Comparison of ENCODE assay signal across 23 cellular contexts in the genomic region with DNA sequence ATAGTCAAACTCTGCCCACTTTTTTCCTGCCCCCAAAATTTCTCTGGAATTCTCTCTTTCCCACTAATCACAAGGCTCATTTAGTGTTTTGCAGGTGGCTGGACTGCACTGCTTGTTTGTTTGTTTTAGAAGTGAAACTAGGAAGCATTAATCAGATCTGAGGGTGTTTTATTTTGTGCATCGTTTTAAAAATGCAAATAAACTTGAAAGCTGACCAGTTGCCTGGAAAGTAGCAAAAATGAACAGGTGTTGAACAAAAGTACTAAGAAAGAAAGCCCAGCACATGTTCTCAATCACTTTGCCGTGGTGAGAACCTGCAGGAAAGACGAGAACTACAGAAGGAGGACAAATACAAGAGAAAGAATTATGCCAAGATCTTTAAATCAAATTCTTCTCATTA.
A peak's percentile ranks its signal among the peaks of the same experiment; 100 is the strongest.
DNase-seq lines count a peak whose midpoint lies in the region; ATAC-seq, FAIRE-seq and TF ChIP-seq lines count a peak whose summit lies in the region.
"Had no signal": no experiment of that assay in that cellular context is flagged by ENCODE, and none has a peak within 500 bp of the region (broad histone marks: within the 10 kb centered on the region; RNA-seq: fewer than 3 reads in every experiment).

No MANE protein-coding gene starts in this region.

- WGBS in heart right ventricle, 2 donors, result 68 to 69% methylated on average over 3 of the region's 3 CpGs
- 31% methylated on average over 3 of the region's 3 CpGs for WGBS in right lobe of liver (ENCODE audit: insufficient coverage, low coverage, low lambda C conversion rate, missing lambda C conversion rate)

- no peaks in the 10 kb centered on the region for H3K9me1 ChIP-seq in endothelial cell of umbilical vein (replicated peaks; ENCODE audit: control insufficient read depth, extremely low read depth, insufficient read depth, low read length)

- H2AFZ ChIP-seq in OCI-LY3 (ENCODE audit: low read depth, low read length), result peak overlapping the region; percentile 4; the same call in 1 of the 2 replicates
- H2AFZ ChIP-seq in endothelial cell of umbilical vein (ENCODE audit: low read depth, low read length), result peak overlapping the region; percentile 51

- intact Hi-C loops in endothelial cell of umbilical vein (cut with micrococcal nuclease) (no loop called here), left ventricle myocardium superior (cut with micrococcal nuclease) (no loop called here), colonic mucosa (cut with DNase I) (no loop called here), heart right ventricle (cut with DNase I) (no loop called here), right lobe of liver (cut with DNase I) (no loop called here)

- no peaks in the 10 kb centered on the region for H4K20me1 ChIP-seq in OCI-LY3 (ENCODE audit: insufficient read depth, low read length)
- no peaks in the 10 kb centered on the region for H4K20me1 ChIP-seq in endothelial cell of umbilical vein (replicated peaks; ENCODE audit: control insufficient read depth, extremely low read depth, insufficient read depth, low read length)

- H3K4me2 ChIP-seq in OCI-LY3 (ENCODE audit: low read length) (no peak overlapping the region), endothelial cell of umbilical vein (ENCODE audit: insufficient read depth, low read length) (no peak overlapping the region)

- POLR2A ChIA-PET in endothelial cell of umbilical vein (lab: Charles Lee), result no interaction called here

- H3K9me3 ChIP-seq in OCI-LY3 (ENCODE audit: insufficient read depth, low read length), result no peaks in the 10 kb centered on the region
- H3K9me3 ChIP-seq in endothelial cell of umbilical vein (replicated peaks; ENCODE audit: control insufficient read depth, insufficient read depth, low read length), result no peaks in the 10 kb centered on the region
- H3K9me3 ChIP-seq in colonic mucosa, result no peaks in the 10 kb centered on the region
- H3K9me3 ChIP-seq in heart right ventricle, result peaks cover 0 to 1% (median 0%) of the 10 kb centered on the region in 11 donors
- H3K9me3 ChIP-seq in right lobe of liver, result no peaks in the 10 kb centered on the region
- H3K9me3 ChIP-seq: MG63, Peyer's patch had no signal

- no TSS peak for BruUV-seq in endothelial cell of umbilical vein (replicated peaks; lab: Mats Ljungman, UMichigan)

- dilution Hi-C loops in endothelial cell of umbilical vein (cut with MboI; ENCODE audit: extremely low pct_ligation_motif_present, low sequenced_read_pairs), result no loop called here

- ATAC-seq in left ventricle myocardium superior, result no peak
- ATAC-seq in heart right ventricle, result no peak
- no peak for ATAC-seq in right lobe of liver
- ATAC-seq: HepG2, SK-N-SH treated with all-trans-retinoic acid at 6 μM for 48 hours had no signal

- TF ChIP-seq CTCF in OCI-LY3 (IDR thresholded peaks at IDR 0.05; ENCODE audit: low read depth, low read length) (no peak), endothelial cell of umbilical vein (IDR thresholded peaks at IDR 0.05; ENCODE audit: extremely low read depth in 1 of 2, insufficient read depth in 1 of 2, low read depth in 1 of 2, low read length in 2 of 2) (no peak), colonic mucosa (IDR thresholded peaks at IDR 0.05) (no peak), heart right ventricle (IDR thresholded peaks at IDR 0.05) (no peak), right lobe of liver (IDR thresholded peaks at IDR 0.05) (no peak)

- H3K4me3 ChIP-seq in OCI-LY3 (ENCODE audit: low read length), result no peak overlapping the region
- no peak overlapping the region for H3K4me3 ChIP-seq in endothelial cell of umbilical vein (replicated peaks in 1 of 3; ENCODE audit: insufficient read depth in 1 of 3, low read depth in 1 of 3, low read length in 3 of 3)
- H3K4me3 ChIP-seq in colonic mucosa, result no peak overlapping the region
- H3K4me3 ChIP-seq in heart right ventricle, result no peak overlapping the region
- H3K4me3 ChIP-seq in right lobe of liver, result no peak overlapping the region
- H3K4me3 ChIP-seq: MG63, Peyer's patch had no signal

- no peaks in the 10 kb centered on the region for H3K4me1 ChIP-seq in OCI-LY3 (ENCODE audit: low read length)
- H3K4me1 ChIP-seq in endothelial cell of umbilical vein (ENCODE audit: control insufficient read depth, extremely low read depth, insufficient read depth, low read length), result no peaks in the 10 kb centered on the region
- H3K4me1 ChIP-seq in colonic mucosa, result no peaks in the 10 kb centered on the region
- peaks cover 0 to 16% (median 9%) of the 10 kb centered on the region in 9 donors for H3K4me1 ChIP-seq in heart right ventricle
- no peaks in the 10 kb centered on the region for H3K4me1 ChIP-seq in right lobe of liver
- H3K4me1 ChIP-seq: Peyer's patch had no signal

- H3K9ac ChIP-seq in OCI-LY3 (ENCODE audit: low read length) (no peak overlapping the region), endothelial cell of umbilical vein (replicated peaks; ENCODE audit: extremely low read depth, insufficient read depth, low read length) (no peak overlapping the region), colonic mucosa (ENCODE audit: low read depth in 2 of 2, low read length in 2 of 2) (no peak overlapping the region)

- H3K27me3 ChIP-seq in OCI-LY3 (ENCODE audit: low read depth, low read length) (no peaks in the 10 kb centered on the region), endothelial cell of umbilical vein (ENCODE audit: control insufficient read depth in 2 of 2, insufficient read depth in 2 of 2, low read length in 2 of 2) (no peaks in the 10 kb centered on the region), colonic mucosa (no peaks in the 10 kb centered on the region), heart right ventricle (no peaks in the 10 kb centered on the region), right lobe of liver (no peaks in the 10 kb centered on the region)
- H3K27me3 ChIP-seq: MG63, Peyer's patch had no signal

- H3K79me2 ChIP-seq in OCI-LY3 (ENCODE audit: low read length) (no peaks in the 10 kb centered on the region), endothelial cell of umbilical vein (ENCODE audit: control insufficient read depth, insufficient read depth, low read length) (no peaks in the 10 kb centered on the region)

- DNase-seq in DMS53 (lab: John Stamatoyannopoulos, UW) (peak; percentile 1), DMS53 treated with DMSO at 0.1 percent for 48 hours (lab: John Stamatoyannopoulos, UW; ENCODE audit: unreplicated experiment) (no peak), endothelial cell of umbilical vein (ENCODE audit: low read depth, low spot score) (peak; percentile 30), left ventricle myocardium superior (no peak), colonic mucosa (no peak), heart right ventricle (no peak), right lobe of liver (no peak)
- DNase-seq: CD4-positive, alpha-beta memory T cell; DMS79 treated with DMSO at 0.1 percent for 48 hours; HCEC 1CT; KG1; MG63; NCI-H1105; NCI-H1694 treated with DMSO at 0.1 percent for 48 hours; NCI-H226; Peyer's patch; SHP77 treated with DMSO at 0.1 percent for 48 hours had no signal

- H3K27ac ChIP-seq in OCI-LY3 (ENCODE audit: low read length), result no peak overlapping the region
- no peak overlapping the region for H3K27ac ChIP-seq in endothelial cell of umbilical vein (ENCODE audit: insufficient read depth, low read depth, low read length)
- H3K27ac ChIP-seq in colonic mucosa, result no peak overlapping the region
- no peak overlapping the region for H3K27ac ChIP-seq in heart right ventricle
- no peak overlapping the region for H3K27ac ChIP-seq in right lobe of liver
- H3K27ac ChIP-seq: 22Rv1, Peyer's patch had no signal

- no peak for FAIRE-seq in endothelial cell of umbilical vein (lab: Jason Lieb, UNC)
- FAIRE-seq: G401.6, GM18507, HepG2 had no signal

- no peak for TF ChIP-seq POLR2A in endothelial cell of umbilical vein (IDR thresholded peaks at IDR 0.05; ENCODE audit: low read depth, low read length)
- TF ChIP-seq POLR2A in right lobe of liver (IDR thresholded peaks at IDR 0.05), result no peak

- no peaks in the 10 kb centered on the region for H3K36me3 ChIP-seq in OCI-LY3 (replicated peaks; ENCODE audit: low read depth, low read length)
- H3K36me3 ChIP-seq in endothelial cell of umbilical vein (ENCODE audit: control insufficient read depth in 2 of 2, extremely low read depth in 1 of 2, insufficient read depth in 2 of 2, low read length in 2 of 2), result no peaks in the 10 kb centered on the region
- H3K36me3 ChIP-seq in colonic mucosa, result no peaks in the 10 kb centered on the region
- H3K36me3 ChIP-seq in heart right ventricle, result no peaks in the 10 kb centered on the region
- H3K36me3 ChIP-seq in right lobe of liver, result no peaks in the 10 kb centered on the region
- H3K36me3 ChIP-seq: MG63, Peyer's patch had no signal

- CTCF ChIA-PET in endothelial cell of umbilical vein (lab: Charles Lee), result no interaction called here

TF ChIP-seq in endothelial cell of umbilical vein, 7 proteins besides CTCF, POLR2A, EP300 and RAD21:
- no peak for TF ChIP-seq MYC (IDR thresholded peaks at IDR 0.05; ENCODE audit: low read depth, low read length)

Comparison
In these comparisons a context has a peak if more than half of its experiments do, and no peak if none do; other contexts are left out.
1. DNase-seq: peak in DMS53 (single experiment) and endothelial cell of umbilical vein (single experiment); none in DMS53 treated with DMSO at 0.1 percent for 48 hours (single experiment), left ventricle myocardium superior (single experiment), colonic mucosa (single experiment), heart right ventricle (0 of 2) and right lobe of liver (0 of 3).